In the genomic region with DNA sequence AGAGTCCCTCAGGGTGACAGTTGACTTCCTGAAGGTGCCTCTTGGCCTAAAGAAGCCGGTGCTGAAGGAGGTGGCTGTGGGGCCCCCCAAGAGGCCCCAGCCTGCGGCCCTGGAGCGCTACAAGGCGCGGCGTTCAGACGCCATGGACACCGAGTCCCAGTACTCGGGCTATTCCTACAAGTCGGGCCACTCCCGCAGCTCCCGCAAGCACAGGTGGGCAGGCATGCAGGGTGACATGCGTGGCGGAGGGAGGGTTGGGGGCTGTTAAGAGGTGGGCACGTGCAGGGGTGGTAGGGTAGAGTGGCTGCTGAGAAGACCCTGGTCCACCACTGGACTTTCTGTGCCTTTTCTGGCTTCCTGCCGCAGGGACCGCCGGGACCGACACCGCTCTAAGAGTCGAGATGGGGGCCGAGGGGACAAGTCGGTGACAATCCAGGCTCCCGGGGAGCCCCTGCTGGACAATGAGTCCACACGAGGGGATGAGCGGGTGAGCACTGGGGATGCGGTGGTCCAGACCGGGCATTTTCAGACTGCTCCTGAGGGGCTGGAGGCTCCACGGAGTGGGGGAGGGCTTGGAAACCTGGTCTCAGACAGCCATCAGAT, we compare ENCODE assay signal across 21 cellular contexts. TPM values are rescaled to one million over a fixed set of nuclear protein-coding genes. Genes with fewer than 3 reads are reported as not detected.
A peak's percentile ranks its signal among the peaks of the same experiment; 100 is the strongest.
DNase-seq lines count a peak whose midpoint lies in the region; ATAC-seq and TF ChIP-seq lines count a peak whose summit lies in the region.
"Had no signal": no experiment of that assay in that cellular context is flagged by ENCODE, and none has a peak within 500 bp of the region (broad histone marks: within the 10 kb centered on the region; RNA-seq: fewer than 3 reads in every experiment).

No MANE protein-coding gene starts in this region.

- 93 to 94% methylated on average over 10 of the region's 29 CpGs for WGBS in esophagus squamous epithelium, 2 donors

- H3K36me3 ChIP-seq in H7 (replicated peaks; ENCODE audit: control insufficient read depth, insufficient read depth, low read length) (peaks cover 22% of the 10 kb centered on the region), WERI-Rb-1 (peaks cover 62% of the 10 kb centered on the region), esophagus squamous epithelium (peaks cover 0 to 52% (median 5%) of the 10 kb centered on the region in 3 donors)
- H3K36me3 ChIP-seq: MG63 had no signal

- no peak for ATAC-seq in HG03520 (IDR thresholded peaks at IDR 0.05; ENCODE audit: unreplicated experiment)

- no peak overlapping the region for H3K4me3 Mint-ChIP-seq in progenitor cell of endocrine pancreas (ENCODE audit: low read depth)
- H3K4me3 Mint-ChIP-seq: CD4-positive, alpha-beta memory T cell had no signal

- no peaks in the 10 kb centered on the region for H3K9me3 Mint-ChIP-seq in progenitor cell of endocrine pancreas (ENCODE audit: low read depth)
- H3K9me3 Mint-ChIP-seq: CD4-positive, alpha-beta memory T cell had no signal

- peak overlapping the region; percentile 9 for H3K27ac Mint-ChIP-seq in progenitor cell of endocrine pancreas

- H3K27ac ChIP-seq in WERI-Rb-1 = peak overlapping the region; percentile 79
- H3K27ac ChIP-seq in esophagus squamous epithelium = peak overlapping the region in 3 of 4 donors; percentile 9 to 68 (median 25)
- H3K27ac ChIP-seq: GM23248 had no signal

- no peak for TF ChIP-seq POLR2A in esophagus squamous epithelium (IDR thresholded peaks at IDR 0.05)

- H3K36me3 Mint-ChIP-seq in progenitor cell of endocrine pancreas (ENCODE audit: insufficient read depth) = peaks cover 15% of the 10 kb centered on the region
- H3K36me3 Mint-ChIP-seq: CD4-positive, alpha-beta memory T cell had no signal

- H3K27me3 ChIP-seq in H7 (ENCODE audit: control insufficient read depth, insufficient read depth, low read length) = no peaks in the 10 kb centered on the region
- no peaks in the 10 kb centered on the region for H3K27me3 ChIP-seq in WERI-Rb-1 (ENCODE audit: insufficient read depth, low read depth, severe bottlenecking)
- H3K27me3 ChIP-seq in esophagus squamous epithelium = no peaks in the 10 kb centered on the region
- H3K27me3 ChIP-seq: MG63 had no signal

- no peaks in the 10 kb centered on the region for H3K27me3 Mint-ChIP-seq in progenitor cell of endocrine pancreas

- TF ChIP-seq CTCF in WERI-Rb-1 (IDR thresholded peaks at IDR 0.05; ENCODE audit: low read depth, low read length) (no peak), esophagus squamous epithelium (IDR thresholded peaks at IDR 0.05) (no peak), progenitor cell of endocrine pancreas (IDR thresholded peaks at IDR 0.05; ENCODE audit: unreplicated experiment) (no peak)

- H3K4me3 ChIP-seq in H7 (ENCODE audit: insufficient read depth, low read depth, low read length) (no peak overlapping the region), WERI-Rb-1 (ENCODE audit: low read depth, low read length) (no peak overlapping the region), esophagus squamous epithelium (no peak overlapping the region)
- H3K4me3 ChIP-seq: GM23248, MG63 had no signal

- DNase-seq in H7 (peak; percentile 50), WERI-Rb-1 (no peak), esophagus squamous epithelium (lab: John Stamatoyannopoulos, UW) (no peak), progenitor cell of endocrine pancreas (ENCODE audit: low spot score, unreplicated experiment) (no peak), superior temporal gyrus (ENCODE audit: extremely low spot score) (no peak), NCI-H2227 (lab: John Stamatoyannopoulos, UW; ENCODE audit: unreplicated experiment) (no peak), glomerular visceral epithelial cell (ENCODE audit: extremely low spot score) (no peak)
- DNase-seq: C1 segment of cervical spinal cord; CD4-positive, alpha-beta memory T cell; NCI-H1930; NCI-H524 treated with DMSO at 0.1 percent for 48 hours; NCI-H774; NK-92 treated with Interleukin-12 subunit alpha and Interleukin-12 subunit beta, amount 100 ng/mL, for 24 hours had no signal

- H3K4me1 ChIP-seq in esophagus squamous epithelium = peaks cover 7 to 45% (median 14%) of the 10 kb centered on the region in 3 donors

- H3K4me1 Mint-ChIP-seq in progenitor cell of endocrine pancreas (ENCODE audit: low read depth) = peaks cover 20% of the 10 kb centered on the region
- H3K4me1 Mint-ChIP-seq: CD4-positive, alpha-beta memory T cell had no signal

- intact Hi-C loops in esophagus squamous epithelium (cut with DNase I) = no loop called here

- H3K9me3 ChIP-seq in WERI-Rb-1 (ENCODE audit: severe bottlenecking) (no peaks in the 10 kb centered on the region), esophagus squamous epithelium (no peaks in the 10 kb centered on the region)
- H3K9me3 ChIP-seq: MG63 had no signal

RNA-seq across cellular contexts. Expression of gene VANGL2, which starts 15.4 kb away (rescaled TPM):
- total RNA-seq in H7 (2014; rRNA removed; shearing (Covaris generic)) = 32.7 and 36.9 TPM in 2 replicates
- total RNA-seq in esophagus squamous epithelium = 10 to 100 TPM in 1 of 4 donors, 1 to 10 TPM in 3; 5.9 to 10.8 (median 7.7) TPM
- total RNA-seq in progenitor cell of endocrine pancreas = 75.6 and 80.4 TPM in 2 replicates
- total RNA-seq: CD4-positive, alpha-beta memory T cell; GM23248; HepG2 had no signal

RNA-seq across cellular contexts. Expression of gene NHLH1, which starts 48.9 kb away (rescaled TPM):
- total RNA-seq in H7 (2014; rRNA removed; shearing (Covaris generic)) = 0.21 and 0.30 TPM in 2 replicates
- under 1 TPM in 1 of 4 donors, not detected in 3; 0.19 TPM for total RNA-seq in esophagus squamous epithelium
- 0.78 and 0.96 TPM in 2 replicates for total RNA-seq in progenitor cell of endocrine pancreas
- total RNA-seq: Daoy, G401, GM23248, HT-29, SK-MEL-5 had no signal
